In the genomic region with DNA sequence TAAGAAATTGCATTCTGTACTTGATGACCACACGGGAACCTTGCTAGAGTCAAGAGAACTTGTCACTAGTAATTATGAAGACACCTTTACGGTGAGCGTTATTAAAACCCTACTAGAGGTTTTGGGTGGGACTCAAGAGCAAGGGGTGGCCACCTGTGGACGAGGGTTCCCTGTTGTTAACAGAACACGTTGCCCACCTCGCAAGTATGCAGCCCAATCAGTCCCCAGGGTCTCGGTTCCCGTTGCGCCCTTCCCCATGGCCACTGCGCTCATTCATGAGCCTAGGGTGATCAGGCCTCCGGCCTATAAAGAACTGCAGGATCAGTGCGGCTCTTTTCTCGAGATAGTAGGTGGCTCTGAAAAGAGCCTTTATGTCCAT, we compare ENCODE assay signal across 9 cellular contexts. TPM values are rescaled to one million over a fixed set of nuclear protein-coding genes. Genes with fewer than 3 reads are reported as not detected.
DNase-seq lines count a peak whose midpoint lies in the region; ATAC-seq, FAIRE-seq and TF ChIP-seq lines count a peak whose summit lies in the region.
"Had no signal": no experiment of that assay in that cellular context is flagged by ENCODE, and none has a peak within 500 bp of the region (broad histone marks: within the 10 kb centered on the region; RNA-seq: fewer than 3 reads in every experiment).

No MANE protein-coding gene starts in this region.

- peak overlapping the region in 3 of 4 donors; percentile 23 to 67 (median 30) for H3K4me3 ChIP-seq in adrenal gland
- H3K4me3 ChIP-seq in keratinocyte (ENCODE audit: control insufficient read depth in 2 of 3, extremely low read depth in 1 of 3, insufficient read depth in 2 of 3, low read depth in 1 of 3, low read length in 3 of 3): peak overlapping the region; percentile 53 to 76 (median 70)
- H3K4me3 ChIP-seq in thyroid gland (replicated peaks in 1 of 3): peak overlapping the region in 1 of 3 donors; percentile 17

- peak overlapping the region; percentile 21 for H2AFZ ChIP-seq in keratinocyte (ENCODE audit: control insufficient read depth, low read length)

- FAIRE-seq in keratinocyte (lab: Jason Lieb, UNC): no peak

- in situ Hi-C loops in GM13977 (cut with MboI; ENCODE audit: low pct_unique_long_range_greater_than_20kb, low sequenced_read_pairs, unreplicated experiment): no loop called here

- H3K27ac ChIP-seq in adrenal gland (peak overlapping the region; percentile 79 to 97 (median 90)), keratinocyte (ENCODE audit: control insufficient read depth, insufficient read depth, low read length) (peak overlapping the region; percentile 19), thyroid gland (peak overlapping the region in 2 of 3 donors; percentile 6 to 24)

- ATAC-seq in HG03108 (IDR thresholded peaks at IDR 0.05; ENCODE audit: unreplicated experiment): peak; percentile 9

- H3K4me2 ChIP-seq in keratinocyte (ENCODE audit: control insufficient read depth, extremely low read depth, insufficient read depth, low read depth, low read length): peak overlapping the region; percentile 78

- no peak for TF ChIP-seq CTCF in adrenal gland (IDR thresholded peaks at IDR 0.05)
- TF ChIP-seq CTCF in keratinocyte (optimal IDR thresholded peaks at IDR 0.05 in 1 of 3, IDR thresholded peaks at IDR 0.05 in 1 of 3, conservative IDR thresholded peaks at IDR 0.05 in 1 of 3; ENCODE audit: extremely low read depth in 1 of 3, insufficient read depth in 2 of 3, low read length in 3 of 3): no peak
- TF ChIP-seq CTCF in thyroid gland (IDR thresholded peaks at IDR 0.05): no peak
- no peak for TF ChIP-seq CTCF in GM13977 (IDR thresholded peaks at IDR 0.05; ENCODE audit: extremely low read depth, insufficient read depth, missing control alignments)

- DNase-seq in SIG-M5 treated with dmso at 0.1 percent for 504 hours (lab: John Stamatoyannopoulos, UW; ENCODE audit: unreplicated experiment) (peak; percentile 76), SIG-M5 (lab: John Stamatoyannopoulos, UW) (no peak), adrenal gland (no peak), keratinocyte (ENCODE audit: low read depth, low spot score) (no peak), thyroid gland (no peak), GM13977 (ENCODE audit: low spot score) (no peak), kidney glomerular epithelial cell (lab: John Stamatoyannopoulos, UW) (no peak)

- intact Hi-C loops in adrenal gland (cut with DNase I): no loop called here
- intact Hi-C loops in thyroid gland (cut with DNase I): no loop called here

- peaks cover 2% of the 10 kb centered on the region for H3K9me1 ChIP-seq in keratinocyte (ENCODE audit: control insufficient read depth, extremely low read depth, insufficient read depth, low read length)

- H3K4me1 ChIP-seq in adrenal gland (replicated peaks in 1 of 2) (peaks cover 23 to 37% of the 10 kb centered on the region in 2 donors), keratinocyte (ENCODE audit: control insufficient read depth, extremely low read depth, insufficient read depth, low read length) (peaks cover 10% of the 10 kb centered on the region), thyroid gland (no peaks in the 10 kb centered on the region)

- TF ChIP-seq POLR2A in adrenal gland (IDR thresholded peaks at IDR 0.05): no peak
- TF ChIP-seq POLR2A in thyroid gland (IDR thresholded peaks at IDR 0.05): no peak

- H3K36me3 ChIP-seq in adrenal gland (replicated peaks in 1 of 2) (no peaks in the 10 kb centered on the region), keratinocyte (ENCODE audit: control insufficient read depth in 2 of 2, extremely low read depth in 1 of 2, insufficient read depth in 2 of 2, low read length in 2 of 2) (no peaks in the 10 kb centered on the region), thyroid gland (no peaks in the 10 kb centered on the region)

- H4K20me1 ChIP-seq in keratinocyte (ENCODE audit: control insufficient read depth, extremely low read depth, insufficient read depth, low read length): no peaks in the 10 kb centered on the region

- dilution Hi-C loops in keratinocyte (cut with MboI; ENCODE audit: extremely low pct_ligation_motif_present, low sequenced_read_pairs): no loop called here

- H3K27me3 ChIP-seq in adrenal gland (no peaks in the 10 kb centered on the region), keratinocyte (ENCODE audit: control insufficient read depth, extremely low read depth, insufficient read depth, low read length) (peaks cover 3% of the 10 kb centered on the region), thyroid gland (no peaks in the 10 kb centered on the region)

- H3K9ac ChIP-seq in keratinocyte (ENCODE audit: control insufficient read depth, extremely low read depth, insufficient read depth, low read length): peak overlapping the region; percentile 69

- H3K9me3 ChIP-seq in adrenal gland (replicated peaks in 1 of 3): no peaks in the 10 kb centered on the region
- H3K9me3 ChIP-seq in keratinocyte (ENCODE audit: control insufficient read depth, low read depth, low read length): no peaks in the 10 kb centered on the region
- no peaks in the 10 kb centered on the region for H3K9me3 ChIP-seq in thyroid gland

- no peaks in the 10 kb centered on the region for H3K79me2 ChIP-seq in keratinocyte (ENCODE audit: control insufficient read depth, insufficient read depth, low read length)

- whole genome bisulfite sequencing in adrenal gland, 4 donors: 12 to 21% (median 16%) methylated on average over 11 to 13 of the region's 13 CpGs
- 12 to 22% methylated on average over 12 to 13 of the region's 13 CpGs for WGBS in thyroid gland, 2 donors

RNA-seq across cellular contexts. Expression of gene RNF187, which starts 30.2 kb away (rescaled TPM):
- 100 to 1,000 TPM in 6 of 8 donors, 10 to 100 TPM in 2; 60.2 to 306 (median 236) TPM for total RNA-seq in adrenal gland
- 100 to 1,000 TPM in 1 of 3 donors, 10 to 100 TPM in 2; 35.3 to 110 (median 40.6) TPM for polyA plus RNA-seq in adrenal gland
- polyA plus RNA-seq in keratinocyte: 37.2 to 65.8 TPM (median 51.6 TPM) in 3 replicates
- 114 TPM for polyA plus RNA-seq in keratinocyte (2011; ENCODE audit: low read depth)
- polyA plus RNA-seq in keratinocyte (2011; cell fraction: cytosol; rRNA removed): 42.7 and 67.9 TPM in 2 replicates
- polyA plus RNA-seq in keratinocyte (2011; cell fraction: nucleus; rRNA removed): 32.5 and 36.7 TPM in 2 replicates
- polyA plus RNA-seq in keratinocyte (2012; ENCODE audit: low replicate concordance): 85.4 and 103 TPM in 2 replicates
- polyA minus RNA-seq in keratinocyte: 39.4 to 67.1 TPM (median 50.0 TPM) in 3 replicates
- polyA minus RNA-seq in keratinocyte (2011; cell fraction: cytosol; rRNA and poly(A)+ RNA removed): 92.7 TPM
- polyA minus RNA-seq in keratinocyte (2011; cell fraction: nucleus; rRNA and poly(A)+ RNA removed): 19.3 and 21.8 TPM in 2 replicates
- total RNA-seq in thyroid gland: 100 to 1,000 TPM in 2 of 4 donors, 10 to 100 TPM in 2; 34.8 to 204 (median 98.4) TPM

RNA-seq across cellular contexts. Expression of gene TRIM17, which starts 40.3 kb away (rescaled TPM):
- 1 to 10 TPM in 3 of 8 donors, under 1 TPM in 3, not detected in 2; 0.42 to 7.4 (median 1.2) TPM for total RNA-seq in adrenal gland
- polyA plus RNA-seq in adrenal gland: 1 to 10 TPM in 1 of 3 donors, under 1 TPM in 1, not detected in 1; 0.74 to 1.8 TPM
- polyA plus RNA-seq in keratinocyte: 0.14 to 0.53 TPM (median 0.24 TPM) in 3 replicates
- 1.7 TPM for polyA plus RNA-seq in keratinocyte (2011; ENCODE audit: low read depth)
- polyA plus RNA-seq in keratinocyte (2011; cell fraction: cytosol; rRNA removed): 0.13 TPM in 2 replicates
- 2.2 and 2.3 TPM in 2 replicates for polyA plus RNA-seq in keratinocyte (2011; cell fraction: nucleus; rRNA removed)
- polyA plus RNA-seq in keratinocyte (2012; ENCODE audit: low replicate concordance): 0.18 and 1.6 TPM in 2 replicates
- 0.32 to 1.4 TPM (median 0.43 TPM) in 3 replicates for polyA minus RNA-seq in keratinocyte
- polyA minus RNA-seq in keratinocyte (2011; cell fraction: cytosol; rRNA and poly(A)+ RNA removed): not detected
- polyA minus RNA-seq in keratinocyte (2011; cell fraction: nucleus; rRNA and poly(A)+ RNA removed): 0.63 and 0.78 TPM in 2 replicates
- 1 to 10 TPM in 3 of 4 donors, not detected in 1; 1.3 to 2.8 (median 2.8) TPM for total RNA-seq in thyroid gland
- total RNA-seq: Daoy had no signal

RNA-seq across cellular contexts. Expression of gene TRIM11, which starts 50.4 kb away (rescaled TPM):
- total RNA-seq in adrenal gland (10 to 100 TPM; 12.1 to 26.7 (median 19.1) TPM), thyroid gland (10 to 100 TPM; 19.3 to 35.9 (median 24.7) TPM)
- polyA plus RNA-seq in adrenal gland (10 to 100 TPM in 2 of 3 donors, 1 to 10 TPM in 1; 3.5 to 17.2 (median 12.8) TPM), keratinocyte (9.9 to 14.8 TPM (median 11.8 TPM) in 3 replicates)
- 8.8 TPM for polyA plus RNA-seq in keratinocyte (2011; ENCODE audit: low read depth)
- polyA plus RNA-seq in keratinocyte (2011; cell fraction: cytosol; rRNA removed): 6.3 and 12.5 TPM in 2 replicates
- polyA plus RNA-seq in keratinocyte (2011; cell fraction: nucleus; rRNA removed): 32.0 and 36.2 TPM in 2 replicates
- 18.7 and 19.5 TPM in 2 replicates for polyA plus RNA-seq in keratinocyte (2012; ENCODE audit: low replicate concordance)
- 11.3 to 15.6 TPM (median 11.3 TPM) in 3 replicates for polyA minus RNA-seq in keratinocyte
- 19.2 TPM for polyA minus RNA-seq in keratinocyte (2011; cell fraction: cytosol; rRNA and poly(A)+ RNA removed)
- 16.8 and 20.7 TPM in 2 replicates for polyA minus RNA-seq in keratinocyte (2011; cell fraction: nucleus; rRNA and poly(A)+ RNA removed)

Comparison
In these comparisons a context has a peak if more than half of its experiments do, and no peak if none do; other contexts are left out.
1. H3K27ac ChIP-seq: peak in every context shown above with its lines; median percentile 90 in adrenal gland; 19 in keratinocyte; 15 in thyroid gland.